ENCODE assay signal across 19 cellular contexts in the genomic region with DNA sequence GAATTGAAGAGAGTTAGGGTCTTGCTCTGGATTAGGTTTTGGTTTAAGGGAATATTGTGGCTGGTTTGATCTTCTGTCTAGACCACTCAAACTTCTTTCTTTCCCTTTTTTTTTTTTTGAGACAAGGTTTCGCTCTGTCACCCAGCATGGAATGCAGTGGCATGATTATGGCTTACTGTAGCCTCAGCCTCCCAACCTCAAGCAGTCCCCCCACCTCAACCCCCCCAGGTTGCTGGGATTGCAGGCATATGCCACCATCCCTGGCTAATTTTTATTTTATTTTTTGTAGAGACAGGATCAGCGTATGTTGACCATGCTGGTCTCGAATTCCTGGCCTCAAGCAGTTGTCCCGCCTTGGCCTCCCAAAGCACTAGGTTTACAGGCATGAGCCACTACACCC.
"Had no signal": no experiment of that assay in that cellular context is flagged by ENCODE, and none has a peak within 500 bp of the region (broad histone marks: within the 10 kb centered on the region; RNA-seq: fewer than 3 reads in every experiment).

No MANE protein-coding gene starts in this region.

- H3K27me3 Mint-ChIP-seq: central memory CD8-positive, alpha-beta T cell; dendritic cell treated with granulocyte-macrophage colony-stimulating factor and Interleukin-4, amounts not matched to agents 40 ng/mL and 50 ng/mL, for 4 days; stimulated activated naive B cell treated with anti-CD40 and anti-IgM and Interleukin-4, amounts not matched to agents 10 μg/mL and 1 μg/mL and 100 μg/mL, for 72 hours; stimulated activated naive CD8-positive, alpha-beta T cell treated with anti-CD3 and anti-CD28 coated beads, Interleukin-15, amount 100 ng/mL, for 72 hours had no signal

- H3K36me3 Mint-ChIP-seq: natural killer cell had no signal

- H3K9me3 ChIP-seq: pancreas, prostate gland, right lobe of liver, testis, tibial nerve had no signal

- H3K36me3 ChIP-seq: pancreas, prostate gland, right lobe of liver, tibial nerve had no signal

- H3K4me3 ChIP-seq: pancreas, prostate gland, right lobe of liver, testis, tibial nerve had no signal

- H3K27me3 ChIP-seq: foreskin keratinocyte, pancreas, right lobe of liver, testis, tibial nerve had no signal

- DNase-seq: erythroblast; foreskin keratinocyte; head of caudate nucleus; hippocampal formation; kidney glomerular epithelial cell; mammary epithelial cell; natural killer cell; occipital lobe; pancreas; stimulated activated CD4-positive, alpha-beta T cell treated with anti-CD3 and anti-CD28 coated beads, Interleukin-2, amount 100 ng/mL, for 24 hours; stimulated activated CD4-positive, alpha-beta T cell treated with anti-CD3 and anti-CD28 coated beads, Interleukin-4, amount 100 ng/mL, for 4 hours; stimulated activated naive B cell treated with anti-CD40 and anti-IgM and Interleukin-4, amounts not matched to agents 10 μg/mL and 1 μg/mL and 100 μg/mL, for 72 hours; stimulated activated naive CD8-positive, alpha-beta T cell treated with anti-CD3 and anti-CD28 coated beads, Interleukin-15, amount 100 ng/mL, for 72 hours; testis had no signal

- H3K9me3 Mint-ChIP-seq: central memory CD8-positive, alpha-beta T cell; dendritic cell treated with granulocyte-macrophage colony-stimulating factor and Interleukin-4, amounts not matched to agents 40 ng/mL and 50 ng/mL, for 4 days; natural killer cell; stimulated activated naive B cell treated with anti-CD40 and anti-IgM and Interleukin-4, amounts not matched to agents 10 μg/mL and 1 μg/mL and 100 μg/mL, for 72 hours; stimulated activated naive CD8-positive, alpha-beta T cell treated with anti-CD3 and anti-CD28 coated beads, Interleukin-15, amount 100 ng/mL, for 72 hours had no signal

- H3K27ac Mint-ChIP-seq: dendritic cell treated with granulocyte-macrophage colony-stimulating factor and Interleukin-4, amounts not matched to agents 40 ng/mL and 50 ng/mL, for 4 days; natural killer cell; stimulated activated naive B cell treated with anti-CD40 and anti-IgM and Interleukin-4, amounts not matched to agents 10 μg/mL and 1 μg/mL and 100 μg/mL, for 72 hours had no signal

- H3K4me3 Mint-ChIP-seq: central memory CD8-positive, alpha-beta T cell; dendritic cell treated with granulocyte-macrophage colony-stimulating factor and Interleukin-4, amounts not matched to agents 40 ng/mL and 50 ng/mL, for 4 days; natural killer cell; stimulated activated naive B cell treated with anti-CD40 and anti-IgM and Interleukin-4, amounts not matched to agents 10 μg/mL and 1 μg/mL and 100 μg/mL, for 72 hours; stimulated activated naive CD8-positive, alpha-beta T cell treated with anti-CD3 and anti-CD28 coated beads, Interleukin-15, amount 100 ng/mL, for 72 hours had no signal

- H3K4me1 ChIP-seq: pancreas, prostate gland had no signal

- H3K27ac ChIP-seq: foreskin keratinocyte, pancreas, prostate gland, testis had no signal

- ATAC-seq: foreskin keratinocyte; natural killer cell; pancreas; right lobe of liver; stimulated activated naive B cell treated with anti-CD40 and anti-IgM and Interleukin-4, amounts not matched to agents 10 μg/mL and 1 μg/mL and 100 μg/mL, for 72 hours; stimulated activated naive CD8-positive, alpha-beta T cell treated with anti-CD3 and anti-CD28 coated beads, Interleukin-15, amount 100 ng/mL, for 72 hours had no signal
